ENCODE assay signal across 28 cellular contexts in the genomic region with DNA sequence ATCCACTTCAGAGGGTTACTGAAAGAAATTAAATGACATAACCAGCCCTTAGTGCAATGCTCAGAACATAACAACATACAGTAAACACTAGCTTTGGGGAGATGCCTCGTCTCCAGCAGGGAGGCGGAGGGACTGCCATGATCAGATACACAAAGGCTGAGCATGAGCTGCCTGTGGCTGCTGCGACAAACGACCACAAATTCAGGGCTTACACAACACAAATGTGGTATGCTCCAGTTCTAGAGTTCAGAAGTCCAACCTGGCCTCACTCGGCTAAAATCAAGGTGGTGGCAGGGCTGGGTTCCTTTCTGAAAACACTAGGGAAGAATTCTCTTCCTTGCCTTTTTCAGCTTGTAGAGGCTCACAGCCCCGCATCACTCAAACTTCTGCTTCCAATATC.
"Had no signal": no experiment of that assay in that cellular context is flagged by ENCODE, and none has a peak within 500 bp of the region (broad histone marks: within the 10 kb centered on the region; RNA-seq: fewer than 3 reads in every experiment).

No MANE protein-coding gene starts in this region.

- ATAC-seq: effector memory CD8-positive, alpha-beta T cell; esophagus mucosa; foreskin keratinocyte; gastrocnemius medialis; gastroesophageal sphincter; heart left ventricle; heart right ventricle had no signal

- H3K27me3 ChIP-seq: colonic mucosa, dorsolateral prefrontal cortex, esophagus muscularis mucosa, esophagus squamous epithelium, foreskin keratinocyte, gastrocnemius medialis, gastroesophageal sphincter had no signal

- H3K36me3 ChIP-seq: colonic mucosa, esophagus muscularis mucosa, esophagus squamous epithelium, gastrocnemius medialis, gastroesophageal sphincter, heart left ventricle, heart right ventricle had no signal

- H3K4me1 ChIP-seq: colonic mucosa, esophagus muscularis mucosa, esophagus squamous epithelium, foreskin keratinocyte, gastrocnemius medialis, gastroesophageal sphincter, heart left ventricle, heart right ventricle had no signal

- DNase-seq: colonic mucosa; cortex of kidney; dermis blood vessel endothelial cell; dorsolateral prefrontal cortex; effector CD4-positive, alpha-beta T cell; effector CD8-positive, alpha-beta T cell; effector memory CD4-positive, alpha-beta T cell; effector memory CD8-positive, alpha-beta T cell; endodermal cell; erythroblast; esophagus squamous epithelium; foreskin fibroblast; foreskin keratinocyte; foreskin melanocyte; gastrocnemius medialis; glutamatergic neuron; heart left ventricle; heart right ventricle had no signal

- H3K9me3 Mint-ChIP-seq: dendritic cell treated with granulocyte-macrophage colony-stimulating factor and Interleukin-4, amounts not matched to agents 40 ng/mL and 50 ng/mL, for 4 days had no signal

- H3K27ac Mint-ChIP-seq: dendritic cell treated with granulocyte-macrophage colony-stimulating factor and Interleukin-4, amounts not matched to agents 40 ng/mL and 50 ng/mL, for 4 days; effector memory CD8-positive, alpha-beta T cell; endodermal cell had no signal

- H3K9me3 ChIP-seq: colonic mucosa, esophagus muscularis mucosa, esophagus squamous epithelium, gastrocnemius medialis, gastroesophageal sphincter, heart left ventricle had no signal

- H3K4me3 ChIP-seq: colonic mucosa, coronary artery, dorsolateral prefrontal cortex, esophagus muscularis mucosa, esophagus squamous epithelium, gastrocnemius medialis, gastroesophageal sphincter, heart left ventricle, heart right ventricle had no signal

- FAIRE-seq: colon, endometrium, endothelial cell of umbilical vein, frontal cortex had no signal

- H3K27ac ChIP-seq: colonic mucosa, coronary artery, epithelial cell of prostate, esophagus muscularis mucosa, esophagus squamous epithelium, foreskin keratinocyte, gastrocnemius medialis, gastroesophageal sphincter, heart left ventricle, heart right ventricle had no signal

- H3K27me3 Mint-ChIP-seq: dendritic cell treated with granulocyte-macrophage colony-stimulating factor and Interleukin-4, amounts not matched to agents 40 ng/mL and 50 ng/mL, for 4 days; effector memory CD8-positive, alpha-beta T cell had no signal

- H3K4me3 Mint-ChIP-seq: dendritic cell treated with granulocyte-macrophage colony-stimulating factor and Interleukin-4, amounts not matched to agents 40 ng/mL and 50 ng/mL, for 4 days; effector memory CD8-positive, alpha-beta T cell; endodermal cell had no signal
